ENCODE assay signal across 21 cellular contexts in genomic region chr6:82775361-82775760, GRCh38.
"Had no signal": no experiment of that assay in that cellular context is flagged by ENCODE, and none has a peak within 500 bp of the region (broad histone marks: within the 10 kb centered on the region; RNA-seq: fewer than 3 reads in every experiment).

No MANE protein-coding gene starts in this region.

- H3K27me3 ChIP-seq: gastroesophageal sphincter, heart left ventricle, suprapubic skin, tibial nerve had no signal

- H3K4me3 ChIP-seq: gastroesophageal sphincter, heart left ventricle, skin epidermis, suprapubic skin, tibial nerve had no signal

- H3K36me3 ChIP-seq: gastroesophageal sphincter, heart left ventricle, suprapubic skin, tibial nerve had no signal

- H3K27ac ChIP-seq: heart left ventricle, parathyroid adenoma, skin epidermis, suprapubic skin, tibial nerve had no signal

- ATAC-seq: gastroesophageal sphincter, heart left ventricle, left cardiac atrium, right cardiac atrium had no signal

- H3K9ac ChIP-seq: parathyroid adenoma had no signal

- H3K27me3 Mint-ChIP-seq: activated CD4-positive, alpha-beta memory T cell treated with anti-CD3 and anti-CD28 coated beads for 36 hours; brain; stimulated activated naive CD8-positive, alpha-beta T cell treated with anti-CD3 and anti-CD28 coated beads, Interleukin-15, Interleukin-2, amounts not matched to agents 100 ng/mL and 50 ng/mL, for 24 hours had no signal

- H3K9me3 Mint-ChIP-seq: activated CD4-positive, alpha-beta memory T cell treated with anti-CD3 and anti-CD28 coated beads for 36 hours; activated naive CD4-positive, alpha-beta T cell treated with anti-CD3 and anti-CD28 coated beads for 36 hours; activated T-cell treated with anti-CD3 and anti-CD28 coated beads, Interleukin-2, amount 50 U/mL, for 72 hours; brain; nephron; stimulated activated naive CD8-positive, alpha-beta T cell treated with anti-CD3 and anti-CD28 coated beads, Interleukin-15, Interleukin-2, amounts not matched to agents 100 ng/mL and 50 ng/mL, for 24 hours had no signal

- H3K36me3 Mint-ChIP-seq: activated CD4-positive, alpha-beta memory T cell treated with anti-CD3 and anti-CD28 coated beads for 36 hours; brain had no signal

- H3K9me3 ChIP-seq: gastroesophageal sphincter, heart left ventricle, suprapubic skin, tibial nerve had no signal

- H2AFZ ChIP-seq: parathyroid adenoma had no signal

- H3K27ac Mint-ChIP-seq: activated CD4-positive, alpha-beta memory T cell treated with anti-CD3 and anti-CD28 coated beads for 36 hours; activated naive CD4-positive, alpha-beta T cell treated with anti-CD3 and anti-CD28 coated beads for 36 hours; activated T-cell treated with anti-CD3 and anti-CD28 coated beads, Interleukin-2, amount 50 U/mL, for 72 hours; nephron; stimulated activated naive CD8-positive, alpha-beta T cell treated with anti-CD3 and anti-CD28 coated beads, Interleukin-15, Interleukin-2, amounts not matched to agents 100 ng/mL and 50 ng/mL, for 24 hours had no signal

- H3K4me3 Mint-ChIP-seq: activated CD4-positive, alpha-beta memory T cell treated with anti-CD3 and anti-CD28 coated beads for 36 hours; activated naive CD4-positive, alpha-beta T cell treated with anti-CD3 and anti-CD28 coated beads for 36 hours; activated T-cell treated with anti-CD3 and anti-CD28 coated beads, Interleukin-2, amount 50 U/mL, for 72 hours; nephron; stimulated activated naive CD8-positive, alpha-beta T cell treated with anti-CD3 and anti-CD28 coated beads, Interleukin-15, Interleukin-2, amounts not matched to agents 100 ng/mL and 50 ng/mL, for 24 hours had no signal

- H3K4me1 ChIP-seq: heart left ventricle, parathyroid adenoma, suprapubic skin had no signal

- DNase-seq: activated CD4-positive, alpha-beta memory T cell treated with anti-CD3 and anti-CD28 coated beads for 36 hours; activated CD4-positive, alpha-beta T cell treated with anti-CD3 and anti-CD28 coated beads for 48 hours; activated effector memory CD4-positive, alpha-beta T cell treated with Interleukin-2 at 50 U/mL for 16 hours; activated naive CD4-positive, alpha-beta T cell treated with anti-CD3 and anti-CD28 coated beads for 36 hours; activated T-cell treated with anti-CD3 and anti-CD28 coated beads, Interleukin-2, amount 50 U/mL, for 72 hours; anterior cingulate cortex; effector memory CD4-positive, alpha-beta T cell; heart left ventricle; islet precursor cell; left cardiac atrium; midbrain; right cardiac atrium; stimulated activated CD4-positive, alpha-beta T cell treated with anti-CD3 and anti-CD28 coated beads, Interleukin-1b, Interleukin-23, amount 100 ng/mL, for 48 hours had no signal

- H3K79me2 ChIP-seq: parathyroid adenoma had no signal
